In the genomic region with DNA sequence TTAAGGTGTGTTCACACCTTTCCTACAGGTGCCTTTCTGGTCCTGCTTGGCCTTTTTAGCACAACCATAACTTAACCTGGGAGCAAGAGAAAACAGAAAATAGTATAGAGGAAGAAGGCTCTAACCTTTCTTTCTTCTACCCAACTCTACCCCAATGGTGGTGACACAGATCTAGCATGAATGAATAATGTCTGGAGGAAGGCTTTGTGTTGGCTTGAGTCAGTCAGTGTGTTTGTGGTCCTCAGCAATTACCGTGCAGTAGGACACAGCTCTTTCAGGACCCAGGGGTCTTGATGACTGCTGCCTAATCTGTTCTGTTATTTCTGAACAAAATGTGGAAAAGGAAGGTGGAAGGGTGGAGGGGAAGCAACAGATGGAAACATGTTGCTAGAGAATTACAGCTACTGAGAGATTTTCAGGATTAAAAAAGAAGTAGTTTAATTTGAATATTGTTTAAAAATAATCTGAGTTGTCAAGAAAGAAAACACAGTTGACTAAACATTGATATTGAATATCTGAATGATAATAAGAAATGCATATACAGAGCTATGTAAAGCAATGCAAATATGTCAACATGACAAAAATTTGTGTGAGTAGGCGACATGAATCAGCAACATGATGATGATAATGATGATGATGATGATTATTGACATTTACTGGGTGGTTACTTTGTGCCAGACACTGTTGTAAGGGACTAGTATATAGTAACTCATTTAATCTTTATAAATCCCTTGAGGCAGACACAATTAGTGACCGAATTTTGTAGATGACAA, we compare ENCODE assay signal across 1 cellular context.
TF ChIP-seq lines count a peak whose summit lies in the region.

No MANE protein-coding gene starts in this region.

TF ChIP-seq in H1, 55 proteins besides CTCF, POLR2A, EP300 and RAD21:
- TF ChIP-seq TAF1 (IDR thresholded peaks at IDR 0.05; ENCODE audit: low read depth, low read length) (no peak), FOSL1 (IDR thresholded peaks at IDR 0.05; ENCODE audit: insufficient read depth, low read depth, low read length) (no peak), EZH2 (IDR thresholded peaks at IDR 0.05; ENCODE audit: low read depth, low read length, severe bottlenecking) (no peak), SAP30 (IDR thresholded peaks at IDR 0.05; ENCODE audit: insufficient read depth, insufficient replicate concordance, low read length) (no peak), CBX5 (IDR thresholded peaks at IDR 0.05; ENCODE audit: low read depth, low read length) (no peak), SP4 (IDR thresholded peaks at IDR 0.05; ENCODE audit: low read length) (no peak), GTF2F1 (IDR thresholded peaks at IDR 0.05; ENCODE audit: borderline replicate concordance, low read depth, low read length) (no peak), KDM5A (IDR thresholded peaks at IDR 0.05; ENCODE audit: low read length) (no peak), BCL11A (IDR thresholded peaks at IDR 0.05; ENCODE audit: low read depth in 2 of 2, low read length in 2 of 2) (no peak), SIRT6 (IDR thresholded peaks at IDR 0.05; ENCODE audit: low read length) (no peak), HDAC6 (IDR thresholded peaks at IDR 0.05; ENCODE audit: low read depth, low read length) (no peak)
- TF ChIP-seq, protein P1, sequence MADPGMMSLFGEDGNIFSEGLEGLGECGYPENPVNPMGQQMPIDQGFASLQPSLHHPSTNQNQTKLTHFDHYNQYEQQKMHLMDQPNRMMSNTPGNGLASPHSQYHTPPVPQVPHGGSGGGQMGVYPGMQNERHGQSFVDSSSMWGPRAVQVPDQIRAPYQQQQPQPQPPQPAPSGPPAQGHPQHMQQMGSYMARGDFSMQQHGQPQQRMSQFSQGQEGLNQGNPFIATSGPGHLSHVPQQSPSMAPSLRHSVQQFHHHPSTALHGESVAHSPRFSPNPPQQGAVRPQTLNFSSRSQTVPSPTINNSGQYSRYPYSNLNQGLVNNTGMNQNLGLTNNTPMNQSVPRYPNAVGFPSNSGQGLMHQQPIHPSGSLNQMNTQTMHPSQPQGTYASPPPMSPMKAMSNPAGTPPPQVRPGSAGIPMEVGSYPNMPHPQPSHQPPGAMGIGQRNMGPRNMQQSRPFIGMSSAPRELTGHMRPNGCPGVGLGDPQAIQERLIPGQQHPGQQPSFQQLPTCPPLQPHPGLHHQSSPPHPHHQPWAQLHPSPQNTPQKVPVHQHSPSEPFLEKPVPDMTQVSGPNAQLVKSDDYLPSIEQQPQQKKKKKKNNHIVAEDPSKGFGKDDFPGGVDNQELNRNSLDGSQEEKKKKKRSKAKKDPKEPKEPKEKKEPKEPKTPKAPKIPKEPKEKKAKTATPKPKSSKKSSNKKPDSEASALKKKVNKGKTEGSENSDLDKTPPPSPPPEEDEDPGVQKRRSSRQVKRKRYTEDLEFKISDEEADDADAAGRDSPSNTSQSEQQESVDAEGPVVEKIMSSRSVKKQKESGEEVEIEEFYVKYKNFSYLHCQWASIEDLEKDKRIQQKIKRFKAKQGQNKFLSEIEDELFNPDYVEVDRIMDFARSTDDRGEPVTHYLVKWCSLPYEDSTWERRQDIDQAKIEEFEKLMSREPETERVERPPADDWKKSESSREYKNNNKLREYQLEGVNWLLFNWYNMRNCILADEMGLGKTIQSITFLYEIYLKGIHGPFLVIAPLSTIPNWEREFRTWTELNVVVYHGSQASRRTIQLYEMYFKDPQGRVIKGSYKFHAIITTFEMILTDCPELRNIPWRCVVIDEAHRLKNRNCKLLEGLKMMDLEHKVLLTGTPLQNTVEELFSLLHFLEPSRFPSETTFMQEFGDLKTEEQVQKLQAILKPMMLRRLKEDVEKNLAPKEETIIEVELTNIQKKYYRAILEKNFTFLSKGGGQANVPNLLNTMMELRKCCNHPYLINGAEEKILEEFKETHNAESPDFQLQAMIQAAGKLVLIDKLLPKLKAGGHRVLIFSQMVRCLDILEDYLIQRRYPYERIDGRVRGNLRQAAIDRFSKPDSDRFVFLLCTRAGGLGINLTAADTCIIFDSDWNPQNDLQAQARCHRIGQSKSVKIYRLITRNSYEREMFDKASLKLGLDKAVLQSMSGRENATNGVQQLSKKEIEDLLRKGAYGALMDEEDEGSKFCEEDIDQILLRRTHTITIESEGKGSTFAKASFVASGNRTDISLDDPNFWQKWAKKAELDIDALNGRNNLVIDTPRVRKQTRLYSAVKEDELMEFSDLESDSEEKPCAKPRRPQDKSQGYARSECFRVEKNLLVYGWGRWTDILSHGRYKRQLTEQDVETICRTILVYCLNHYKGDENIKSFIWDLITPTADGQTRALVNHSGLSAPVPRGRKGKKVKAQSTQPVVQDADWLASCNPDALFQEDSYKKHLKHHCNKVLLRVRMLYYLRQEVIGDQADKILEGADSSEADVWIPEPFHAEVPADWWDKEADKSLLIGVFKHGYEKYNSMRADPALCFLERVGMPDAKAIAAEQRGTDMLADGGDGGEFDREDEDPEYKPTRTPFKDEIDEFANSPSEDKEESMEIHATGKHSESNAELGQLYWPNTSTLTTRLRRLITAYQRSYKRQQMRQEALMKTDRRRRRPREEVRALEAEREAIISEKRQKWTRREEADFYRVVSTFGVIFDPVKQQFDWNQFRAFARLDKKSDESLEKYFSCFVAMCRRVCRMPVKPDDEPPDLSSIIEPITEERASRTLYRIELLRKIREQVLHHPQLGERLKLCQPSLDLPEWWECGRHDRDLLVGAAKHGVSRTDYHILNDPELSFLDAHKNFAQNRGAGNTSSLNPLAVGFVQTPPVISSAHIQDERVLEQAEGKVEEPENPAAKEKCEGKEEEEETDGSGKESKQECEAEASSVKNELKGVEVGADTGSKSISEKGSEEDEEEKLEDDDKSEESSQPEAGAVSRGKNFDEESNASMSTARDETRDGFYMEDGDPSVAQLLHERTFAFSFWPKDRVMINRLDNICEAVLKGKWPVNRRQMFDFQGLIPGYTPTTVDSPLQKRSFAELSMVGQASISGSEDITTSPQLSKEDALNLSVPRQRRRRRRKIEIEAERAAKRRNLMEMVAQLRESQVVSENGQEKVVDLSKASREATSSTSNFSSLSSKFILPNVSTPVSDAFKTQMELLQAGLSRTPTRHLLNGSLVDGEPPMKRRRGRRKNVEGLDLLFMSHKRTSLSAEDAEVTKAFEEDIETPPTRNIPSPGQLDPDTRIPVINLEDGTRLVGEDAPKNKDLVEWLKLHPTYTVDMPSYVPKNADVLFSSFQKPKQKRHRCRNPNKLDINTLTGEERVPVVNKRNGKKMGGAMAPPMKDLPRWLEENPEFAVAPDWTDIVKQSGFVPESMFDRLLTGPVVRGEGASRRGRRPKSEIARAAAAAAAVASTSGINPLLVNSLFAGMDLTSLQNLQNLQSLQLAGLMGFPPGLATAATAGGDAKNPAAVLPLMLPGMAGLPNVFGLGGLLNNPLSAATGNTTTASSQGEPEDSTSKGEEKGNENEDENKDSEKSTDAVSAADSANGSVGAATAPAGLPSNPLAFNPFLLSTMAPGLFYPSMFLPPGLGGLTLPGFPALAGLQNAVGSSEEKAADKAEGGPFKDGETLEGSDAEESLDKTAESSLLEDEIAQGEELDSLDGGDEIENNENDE (IDR thresholded peaks at IDR 0.05; ENCODE audit: insufficient replicate concordance, low read length), result no peak
- TF ChIP-seq, protein P2, sequence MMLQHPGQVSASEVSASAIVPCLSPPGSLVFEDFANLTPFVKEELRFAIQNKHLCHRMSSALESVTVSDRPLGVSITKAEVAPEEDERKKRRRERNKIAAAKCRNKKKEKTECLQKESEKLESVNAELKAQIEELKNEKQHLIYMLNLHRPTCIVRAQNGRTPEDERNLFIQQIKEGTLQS (IDR thresholded peaks at IDR 0.05; ENCODE audit: insufficient read depth, low read depth, low read length), result no peak
TF ChIP-seq in H1: peak in this region for 0.
